In the genomic region with DNA sequence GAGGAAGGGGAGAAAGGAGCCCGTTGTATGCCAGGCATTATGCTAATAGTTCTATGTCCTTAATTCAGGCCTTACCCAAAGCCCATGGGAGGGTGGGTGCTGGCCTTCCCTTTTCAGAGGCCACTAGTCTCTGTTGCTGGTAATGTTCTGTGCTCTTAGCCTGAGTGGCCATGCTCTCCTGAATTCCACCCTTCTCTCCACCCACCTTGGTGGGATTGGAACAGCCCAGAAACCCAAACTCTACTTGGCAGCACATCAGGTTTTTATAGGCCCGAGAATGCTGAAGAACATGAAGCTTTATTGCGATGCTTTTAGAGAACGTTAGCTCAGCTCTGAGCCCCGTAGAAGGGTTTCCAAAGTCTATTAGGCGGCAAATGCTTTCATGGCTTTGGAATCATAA, we compare ENCODE assay signal across 16 cellular contexts.
A peak's percentile ranks its signal among the peaks of the same experiment; 100 is the strongest.
DNase-seq lines count a peak whose midpoint lies in the region; ATAC-seq and TF ChIP-seq lines count a peak whose summit lies in the region.
"Had no signal": no experiment of that assay in that cellular context is flagged by ENCODE, and none has a peak within 500 bp of the region (broad histone marks: within the 10 kb centered on the region; RNA-seq: fewer than 3 reads in every experiment).

No MANE protein-coding gene starts in this region.

- H3K27me3 ChIP-seq in NT2/D1 (ENCODE audit: insufficient read depth, insufficient read length) (no peaks in the 10 kb centered on the region), hepatocyte (no peaks in the 10 kb centered on the region)
- H3K27me3 ChIP-seq: upper lobe of left lung had no signal

- CTCF ChIA-PET in activated CD8-positive, alpha-beta T cell treated with anti-CD3 and anti-CD28 coated beads for 36 hours (lab: Charles Lee), result no interaction called here
- CTCF ChIA-PET in activated CD8-positive, alpha-beta T cell treated with anti-CD3 and anti-CD28 coated beads, Interleukin-2, amount 10 ng/mL, durations not matched to agents 7 days and 5 days (lab: Charles Lee), result interaction anchor here (1.6 kb wide), 1 partner anchor 14 kb away, joined by 4 read pairs; no protein-coding TSS in a partner anchor

- H3K27me3 Mint-ChIP-seq in activated CD8-positive, alpha-beta T cell treated with anti-CD3 and anti-CD28 coated beads for 36 hours, result no peaks in the 10 kb centered on the region
- no peaks in the 10 kb centered on the region for H3K27me3 Mint-ChIP-seq in activated CD8-positive, alpha-beta T cell treated with anti-CD3 and anti-CD28 coated beads, Interleukin-2, amount 10 ng/mL, durations not matched to agents 7 days and 5 days (ENCODE audit: low read depth)
- no peaks in the 10 kb centered on the region for H3K27me3 Mint-ChIP-seq in stimulated activated memory B cell treated with anti-CD40 and anti-IgM and Interleukin-4, amounts not matched to agents 10 μg/mL and 1 μg/mL and 100 μg/mL, for 72 hours

- H3K36me3 ChIP-seq in NT2/D1 (ENCODE audit: insufficient read depth, insufficient read length, low read length), result no peaks in the 10 kb centered on the region
- H3K36me3 ChIP-seq in hepatocyte (replicated peaks; ENCODE audit: insufficient read depth, low read depth), result no peaks in the 10 kb centered on the region
- H3K36me3 ChIP-seq: HAP-1, upper lobe of left lung had no signal

- peak overlapping the region; percentile 20 for H3K27ac ChIP-seq in hepatocyte
- H3K27ac ChIP-seq: upper lobe of left lung had no signal

- intact Hi-C loops in activated CD8-positive, alpha-beta T cell treated with anti-CD3 and anti-CD28 coated beads for 36 hours (cut with micrococcal nuclease), result no loop called here

- H3K9me3 ChIP-seq in NT2/D1 (ENCODE audit: insufficient read depth, low read length) (no peaks in the 10 kb centered on the region), hepatocyte (ENCODE audit: low read depth) (no peaks in the 10 kb centered on the region)
- H3K9me3 ChIP-seq: HAP-1, upper lobe of left lung had no signal

- no peak overlapping the region for H2AFZ ChIP-seq in hepatocyte

- peaks cover 38% of the 10 kb centered on the region for H3K79me2 ChIP-seq in hepatocyte

- POLR2A ChIA-PET in activated CD8-positive, alpha-beta T cell treated with anti-CD3 and anti-CD28 coated beads for 36 hours (lab: Charles Lee), result no interaction called here
- POLR2A ChIA-PET in activated CD8-positive, alpha-beta T cell treated with anti-CD3 and anti-CD28 coated beads, Interleukin-2, amount 10 ng/mL, durations not matched to agents 7 days and 5 days (lab: Charles Lee), result interaction anchor here (0.6 kb wide), 1 partner anchor 138 kb away, joined by 5 read pairs; no protein-coding TSS in a partner anchor

- H3K9me2 ChIP-seq in hepatocyte (replicated peaks; ENCODE audit: insufficient read depth), result no peaks in the 10 kb centered on the region

- H3K9ac ChIP-seq in NT2/D1 (ENCODE audit: insufficient read length, low read depth), result peak overlapping the region; percentile 58

- H4K20me1 ChIP-seq in hepatocyte (ENCODE audit: insufficient read depth, poor library complexity, severe bottlenecking), result no peaks in the 10 kb centered on the region

- peaks cover 67% of the 10 kb centered on the region for H3K4me1 Mint-ChIP-seq in activated CD8-positive, alpha-beta T cell treated with anti-CD3 and anti-CD28 coated beads for 36 hours (ENCODE audit: low read depth)
- H3K4me1 Mint-ChIP-seq in activated CD8-positive, alpha-beta T cell treated with anti-CD3 and anti-CD28 coated beads, Interleukin-2, amount 10 ng/mL, durations not matched to agents 7 days and 5 days (ENCODE audit: low read depth), result peaks cover 42% of the 10 kb centered on the region
- H3K4me1 Mint-ChIP-seq in stimulated activated memory B cell treated with anti-CD40 and anti-IgM and Interleukin-4, amounts not matched to agents 10 μg/mL and 1 μg/mL and 100 μg/mL, for 72 hours, result peaks cover 77% of the 10 kb centered on the region

- no peaks in the 10 kb centered on the region for H3K9me3 Mint-ChIP-seq in activated CD8-positive, alpha-beta T cell treated with anti-CD3 and anti-CD28 coated beads for 36 hours
- no peaks in the 10 kb centered on the region for H3K9me3 Mint-ChIP-seq in activated CD8-positive, alpha-beta T cell treated with anti-CD3 and anti-CD28 coated beads, Interleukin-2, amount 10 ng/mL, durations not matched to agents 7 days and 5 days (ENCODE audit: insufficient read depth)
- H3K9me3 Mint-ChIP-seq in stimulated activated memory B cell treated with anti-CD40 and anti-IgM and Interleukin-4, amounts not matched to agents 10 μg/mL and 1 μg/mL and 100 μg/mL, for 72 hours, result peaks cover 7% of the 10 kb centered on the region

- TF ChIP-seq CTCF in activated CD8-positive, alpha-beta T cell treated with anti-CD3 and anti-CD28 coated beads for 36 hours (IDR thresholded peaks at IDR 0.05), result no peak
- TF ChIP-seq CTCF in hepatocyte (IDR thresholded peaks at IDR 0.05; ENCODE audit: poor library complexity), result no peak

- peaks cover 12% of the 10 kb centered on the region for H3K36me3 Mint-ChIP-seq in activated CD8-positive, alpha-beta T cell treated with anti-CD3 and anti-CD28 coated beads for 36 hours (ENCODE audit: low read depth)
- H3K36me3 Mint-ChIP-seq in activated CD8-positive, alpha-beta T cell treated with anti-CD3 and anti-CD28 coated beads, Interleukin-2, amount 10 ng/mL, durations not matched to agents 7 days and 5 days (ENCODE audit: low read depth), result peaks cover 18% of the 10 kb centered on the region
- peaks cover 30% of the 10 kb centered on the region for H3K36me3 Mint-ChIP-seq in stimulated activated memory B cell treated with anti-CD40 and anti-IgM and Interleukin-4, amounts not matched to agents 10 μg/mL and 1 μg/mL and 100 μg/mL, for 72 hours

- H3K4me3 Mint-ChIP-seq in activated CD8-positive, alpha-beta T cell treated with anti-CD3 and anti-CD28 coated beads for 36 hours, result no peak overlapping the region
- no peak overlapping the region for H3K4me3 Mint-ChIP-seq in activated CD8-positive, alpha-beta T cell treated with anti-CD3 and anti-CD28 coated beads, Interleukin-2, amount 10 ng/mL, durations not matched to agents 7 days and 5 days
- H3K4me3 Mint-ChIP-seq in stimulated activated memory B cell treated with anti-CD40 and anti-IgM and Interleukin-4, amounts not matched to agents 10 μg/mL and 1 μg/mL and 100 μg/mL, for 72 hours, result no peak overlapping the region

- H3K4me1 ChIP-seq in NT2/D1 (ENCODE audit: insufficient read depth, insufficient read length) (peaks cover 19% of the 10 kb centered on the region), hepatocyte (ENCODE audit: insufficient read depth) (peaks cover 24% of the 10 kb centered on the region)

- whole genome bisulfite sequencing in hepatocyte (ENCODE audit: low lambda C conversion rate, missing lambda C conversion rate), result 69% methylated on average over 6 of the region's 6 CpGs

- peak overlapping the region; percentile 50 for H3K27ac Mint-ChIP-seq in activated CD8-positive, alpha-beta T cell treated with anti-CD3 and anti-CD28 coated beads for 36 hours
- H3K27ac Mint-ChIP-seq in activated CD8-positive, alpha-beta T cell treated with anti-CD3 and anti-CD28 coated beads, Interleukin-2, amount 10 ng/mL, durations not matched to agents 7 days and 5 days, result no peak overlapping the region
- peak overlapping the region; percentile 90 for H3K27ac Mint-ChIP-seq in stimulated activated memory B cell treated with anti-CD40 and anti-IgM and Interleukin-4, amounts not matched to agents 10 μg/mL and 1 μg/mL and 100 μg/mL, for 72 hours

- H3K4me2 ChIP-seq in hepatocyte, result peak overlapping the region; percentile 43

- H3K4me3 ChIP-seq in NT2/D1 (ENCODE audit: insufficient read length, low read depth), result no peak overlapping the region
- no peak overlapping the region for H3K4me3 ChIP-seq in hepatocyte
- H3K4me3 ChIP-seq: HAP-1, upper lobe of left lung had no signal

- ATAC-seq in activated CD8-positive, alpha-beta T cell treated with anti-CD3 and anti-CD28 coated beads for 36 hours, result no peak
- ATAC-seq in activated CD8-positive, alpha-beta T cell treated with anti-CD3 and anti-CD28 coated beads, Interleukin-2, amount 10 ng/mL, durations not matched to agents 7 days and 5 days, result no peak
- ATAC-seq in stimulated activated memory B cell treated with anti-CD40 and anti-IgM and Interleukin-4, amounts not matched to agents 10 μg/mL and 1 μg/mL and 100 μg/mL, for 72 hours, result no peak
- no peak for ATAC-seq in GM18498 (IDR thresholded peaks at IDR 0.05; ENCODE audit: unreplicated experiment)
- no peak for ATAC-seq in GM21423 (IDR thresholded peaks at IDR 0.05; ENCODE audit: unreplicated experiment)
- ATAC-seq: esophagus mucosa had no signal

- no peak for DNase-seq in activated CD8-positive, alpha-beta T cell treated with anti-CD3 and anti-CD28 coated beads for 36 hours
- no peak for DNase-seq in activated CD8-positive, alpha-beta T cell treated with anti-CD3 and anti-CD28 coated beads, Interleukin-2, amount 10 ng/mL, durations not matched to agents 7 days and 5 days
- no peak for DNase-seq in NT2/D1 (ENCODE audit: low read depth, low spot score)
- DNase-seq in hepatocyte (ENCODE audit: low spot score), result no peak
- DNase-seq in NCI-H187 treated with DMSO at 0.1 percent for 48 hours (lab: John Stamatoyannopoulos, UW), result no peak
- DNase-seq: ACHN; NCI-H1105; SHP77 treated with DMSO at 0.1 percent for 48 hours; stimulated activated CD4-positive, alpha-beta T cell treated with anti-CD3 and anti-CD28 coated beads, Interleukin-4, amount 100 ng/mL, for 24 hours; T-helper 9 cell; upper lobe of left lung had no signal
